9 cellular contexts compared by ENCODE assay signal in genomic region chr3:46930945-46931403, GRCh38. TPM values are rescaled to one million over a fixed set of nuclear protein-coding genes. Genes with fewer than 3 reads are reported as not detected.
DNase-seq lines count a peak whose midpoint lies in the region; ATAC-seq, FAIRE-seq and TF ChIP-seq lines count a peak whose summit lies in the region.
"Had no signal": no experiment of that assay in that cellular context is flagged by ENCODE, and none has a peak within 500 bp of the region (broad histone marks: within the 10 kb centered on the region; RNA-seq: fewer than 3 reads in every experiment).

No MANE protein-coding gene starts in this region.

- intact Hi-C loops in CD4-positive, alpha-beta T cell (cut with DNase I, micrococcal nuclease), result no loop called here
- intact Hi-C loops in Panc1 (cut with micrococcal nuclease; ENCODE audit: unreplicated experiment) (no loop called here), pancreas (cut with DNase I) (no loop called here)

- no peak for FAIRE-seq in pancreas (lab: Jason Lieb, UNC)

- peaks cover 63% of the 10 kb centered on the region for H3K36me3 Mint-ChIP-seq in CD4-positive, alpha-beta T cell (ENCODE audit: low read depth)

- TF ChIP-seq CTCF in CD4-positive, alpha-beta T cell (IDR thresholded peaks at IDR 0.05), result no peak
- TF ChIP-seq CTCF in Panc1 (IDR thresholded peaks at IDR 0.05) (no peak), pancreas (IDR thresholded peaks at IDR 0.05) (no peak)

- H3K4me3 ChIP-seq in Panc1 (ENCODE audit: low read depth in 2 of 2, low read length in 2 of 2), result no peak overlapping the region
- no peak overlapping the region for H3K4me3 ChIP-seq in pancreas
- H3K4me3 ChIP-seq: ovary had no signal

- BruUV-seq in Panc1 (replicated peaks; lab: Mats Ljungman, UMichigan), result no TSS peak

- CTCF ChIA-PET in CD4-positive, alpha-beta T cell (lab: Charles Lee), result no interaction called here
- CTCF ChIA-PET in Panc1 (lab: Charles Lee), result interaction anchor here (0.6 kb wide), 2 partner anchors 16 to 21 kb away, joined by 3 read pairs; no protein-coding TSS in a partner anchor

- H3K27ac ChIP-seq in CD4-positive, alpha-beta T cell (ENCODE audit: low read depth, low read length), result peak overlapping the region; percentile 23
- H3K27ac ChIP-seq in Panc1 (ENCODE audit: low read length) (peak overlapping the region; percentile 65; the same call in 1 of the 2 replicates), pancreas (peak overlapping the region; percentile 60 to 76 (median 67))

- no peak for DNase-seq in CD4-positive, alpha-beta T cell
- DNase-seq in Panc1 (ENCODE audit: low read depth, low spot score) (no peak), epidermal melanocyte (ENCODE audit: insufficient read length, low spot score) (peak; percentile 76), pancreas (peak in 4 of 6 donors; percentile 38 to 54 (median 40)), KG1 (lab: John Stamatoyannopoulos, UW) (no peak), NCI-H2107 (lab: John Stamatoyannopoulos, UW) (no peak)

- no peaks in the 10 kb centered on the region for H3K27me3 ChIP-seq in CD4-positive, alpha-beta T cell (ENCODE audit: control insufficient read depth, insufficient read depth, low read length)
- H3K27me3 ChIP-seq in Panc1 (ENCODE audit: control insufficient read depth, insufficient read depth, low read length) (no peaks in the 10 kb centered on the region), pancreas (no peaks in the 10 kb centered on the region)
- H3K27me3 ChIP-seq: ovary had no signal

- no peak for ATAC-seq in CD4-positive, alpha-beta T cell (ENCODE audit: poor library complexity)
- ATAC-seq in Panc1, result peak; percentile 37
- ATAC-seq in pancreas, result peak in 3 of 4 donors; percentile 5 to 43 (median 38)
- no peak for ATAC-seq in GM18502 (IDR thresholded peaks at IDR 0.05; ENCODE audit: poor library complexity, unreplicated experiment)
- ATAC-seq in GM21529 (IDR thresholded peaks at IDR 0.05; ENCODE audit: unreplicated experiment), result no peak

- peaks cover 74% of the 10 kb centered on the region for H3K4me1 Mint-ChIP-seq in CD4-positive, alpha-beta T cell (ENCODE audit: low read depth)

- WGBS in pancreas, 2 donors, result 17 to 18% methylated on average over 3 of the region's 3 CpGs

- in situ Hi-C loops in Panc1 (cut with HindIII; ENCODE audit: low pct_unique_long_range_greater_than_20kb, low sequenced_read_pairs), result no loop called here

- H3K36me3 ChIP-seq in Panc1 (ENCODE audit: control insufficient read depth, insufficient read depth, low read length) (no peaks in the 10 kb centered on the region), pancreas (no peaks in the 10 kb centered on the region)
- H3K36me3 ChIP-seq: ovary had no signal

- H3K9me3 Mint-ChIP-seq in CD4-positive, alpha-beta T cell, result no peaks in the 10 kb centered on the region

- H3K4me3 Mint-ChIP-seq in CD4-positive, alpha-beta T cell, result peak overlapping the region; percentile 7

- H3K4me1 ChIP-seq in Panc1 (ENCODE audit: control insufficient read depth, insufficient read depth, low read length) (peaks cover 46% of the 10 kb centered on the region), pancreas (peaks cover 72 to 81% (median 74%) of the 10 kb centered on the region in 3 donors)

- no peaks in the 10 kb centered on the region for H3K9me3 ChIP-seq in CD4-positive, alpha-beta T cell (ENCODE audit: control insufficient read depth, low read length)
- H3K9me3 ChIP-seq in Panc1 (ENCODE audit: control insufficient read depth, insufficient read depth, low read depth, low read length), result no peaks in the 10 kb centered on the region
- H3K9me3 ChIP-seq in pancreas, result no peaks in the 10 kb centered on the region
- H3K9me3 ChIP-seq: ovary had no signal

- POLR2A ChIA-PET in CD4-positive, alpha-beta T cell (lab: Charles Lee), result interaction anchor here (1.2 kb wide), 1 partner anchor 16 kb away, joined by 3 read pairs; no protein-coding TSS in a partner anchor
- POLR2A ChIA-PET in Panc1 (lab: Charles Lee), result no interaction called here

- H3K27me3 Mint-ChIP-seq in CD4-positive, alpha-beta T cell, result no peaks in the 10 kb centered on the region

- H3K27ac Mint-ChIP-seq in CD4-positive, alpha-beta T cell, result peak overlapping the region; percentile 80

RNA-seq across cellular contexts. Expression of gene CCDC12, which starts 45.6 kb away (rescaled TPM):
- 10 to 100 TPM; 57.5 to 59.5 TPM for total RNA-seq in CD4-positive, alpha-beta T cell
- total RNA-seq in Panc1 (2021; ENCODE audit: unreplicated experiment) (35.5 TPM), pancreas (10 to 100 TPM; 20.7 to 30.4 (median 22.4) TPM)
- polyA plus RNA-seq in Panc1 (2012; ENCODE audit: insufficient read length), result 54.3 TPM
- polyA plus RNA-seq in pancreas, result 10 to 100 TPM; 64.9 to 82.8 TPM

RNA-seq across cellular contexts. Expression of gene NBEAL2, which starts 48.5 kb away (rescaled TPM):
- total RNA-seq in CD4-positive, alpha-beta T cell, result 100 to 1,000 TPM; 163 to 170 TPM
- 38.8 TPM for total RNA-seq in Panc1 (2021; ENCODE audit: unreplicated experiment)
- 46.2 TPM for polyA plus RNA-seq in Panc1 (2012; ENCODE audit: insufficient read length)
- 10 to 100 TPM; 30.6 to 67.4 (median 37.1) TPM for total RNA-seq in pancreas
- 100 to 1,000 TPM; 231 to 265 TPM for polyA plus RNA-seq in pancreas

RNA-seq across cellular contexts. Expression of gene PTH1R, which starts 53.5 kb away (rescaled TPM):
- not detected for total RNA-seq in CD4-positive, alpha-beta T cell
- total RNA-seq in Panc1 (2021; ENCODE audit: unreplicated experiment) (not detected), pancreas (1 to 10 TPM in 4 of 6 donors, under 1 TPM in 2; 0.49 to 2.9 (median 1.3) TPM)
- polyA plus RNA-seq in Panc1 (2012; ENCODE audit: insufficient read length), result not detected
- 10 to 100 TPM; 32.0 to 34.8 TPM for polyA plus RNA-seq in pancreas

Comparison
In these comparisons a context has a peak if more than half of its experiments do, and no peak if none do; other contexts are left out.
1. ATAC-seq: peak in Panc1 (single experiment) and pancreas (3 of 4); none in CD4-positive, alpha-beta T cell (single experiment), GM18502 (single experiment) and GM21529 (single experiment).
2. DNase-seq: peak in epidermal melanocyte (single experiment) and pancreas (4 of 6); none in CD4-positive, alpha-beta T cell (0 of 10), Panc1 (single experiment), KG1 (single experiment) and NCI-H2107 (single experiment).
3. Peak in every context shown above with its lines, with median percentiles within 50 percentile points of each other: H3K27ac ChIP-seq.